In the genomic region with DNA sequence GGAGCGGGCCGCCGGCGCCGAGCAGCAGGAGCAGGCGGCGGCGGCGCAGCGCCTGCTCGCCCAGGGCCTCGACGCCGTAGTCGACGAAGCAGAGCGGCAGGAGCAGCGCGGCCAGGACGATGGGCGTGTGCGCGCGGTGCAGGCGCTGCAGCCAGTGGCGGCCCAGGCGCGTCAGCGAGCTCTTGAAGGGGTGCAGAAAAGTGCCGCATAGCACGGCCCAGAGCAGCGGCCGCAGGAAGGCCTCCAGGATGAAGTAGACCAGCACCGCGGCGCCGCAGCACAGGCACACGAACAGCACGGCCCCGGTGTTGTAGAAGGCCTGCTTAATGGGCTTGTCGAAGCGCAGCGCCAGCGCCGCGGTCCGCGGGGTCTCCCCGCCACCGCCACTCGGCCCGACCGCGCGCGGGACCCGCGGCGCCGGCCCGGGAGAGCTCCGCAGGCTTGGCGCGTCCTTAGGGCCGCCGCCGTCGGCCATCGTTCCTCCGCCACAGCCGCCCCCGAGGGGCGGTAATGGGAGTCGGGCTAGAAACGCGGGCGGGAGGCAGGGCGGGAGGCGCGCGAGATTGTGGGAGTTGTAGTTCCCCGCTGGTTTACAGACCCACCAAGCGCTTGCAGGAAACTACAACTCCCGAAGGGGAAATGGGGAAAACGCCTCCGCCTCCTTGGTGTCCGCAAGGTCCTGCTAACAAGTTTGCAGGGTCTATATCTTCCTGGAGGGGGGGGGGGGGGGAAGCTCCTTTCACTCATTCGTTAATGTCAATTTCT, we compare ENCODE assay signal across 1 cellular context.
A peak's percentile ranks its signal among the peaks of the same experiment; 100 is the strongest.
TF ChIP-seq lines count a peak whose summit lies in the region.

A gene (minus strand): TSS at position 509 of the 765 bp plus-strand sequence. CDS start 34 bp downstream, at position 475.

TF ChIP-seq in K562, 482 proteins besides CTCF, POLR2A, EP300 and RAD21 (continued from another document and continues in another):
- TF ChIP-seq, protein P1, sequence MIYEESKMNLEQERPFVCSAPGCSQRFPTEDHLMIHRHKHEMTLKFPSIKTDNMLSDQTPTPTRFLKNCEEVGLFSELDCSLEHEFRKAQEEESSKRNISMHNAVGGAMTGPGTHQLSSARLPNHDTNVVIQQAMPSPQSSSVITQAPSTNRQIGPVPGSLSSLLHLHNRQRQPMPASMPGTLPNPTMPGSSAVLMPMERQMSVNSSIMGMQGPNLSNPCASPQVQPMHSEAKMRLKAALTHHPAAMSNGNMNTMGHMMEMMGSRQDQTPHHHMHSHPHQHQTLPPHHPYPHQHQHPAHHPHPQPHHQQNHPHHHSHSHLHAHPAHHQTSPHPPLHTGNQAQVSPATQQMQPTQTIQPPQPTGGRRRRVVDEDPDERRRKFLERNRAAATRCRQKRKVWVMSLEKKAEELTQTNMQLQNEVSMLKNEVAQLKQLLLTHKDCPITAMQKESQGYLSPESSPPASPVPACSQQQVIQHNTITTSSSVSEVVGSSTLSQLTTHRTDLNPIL (CRISPR knock-in tag; IDR thresholded peaks at IDR 0.05), result no peak
- TF ChIP-seq, protein P2, sequence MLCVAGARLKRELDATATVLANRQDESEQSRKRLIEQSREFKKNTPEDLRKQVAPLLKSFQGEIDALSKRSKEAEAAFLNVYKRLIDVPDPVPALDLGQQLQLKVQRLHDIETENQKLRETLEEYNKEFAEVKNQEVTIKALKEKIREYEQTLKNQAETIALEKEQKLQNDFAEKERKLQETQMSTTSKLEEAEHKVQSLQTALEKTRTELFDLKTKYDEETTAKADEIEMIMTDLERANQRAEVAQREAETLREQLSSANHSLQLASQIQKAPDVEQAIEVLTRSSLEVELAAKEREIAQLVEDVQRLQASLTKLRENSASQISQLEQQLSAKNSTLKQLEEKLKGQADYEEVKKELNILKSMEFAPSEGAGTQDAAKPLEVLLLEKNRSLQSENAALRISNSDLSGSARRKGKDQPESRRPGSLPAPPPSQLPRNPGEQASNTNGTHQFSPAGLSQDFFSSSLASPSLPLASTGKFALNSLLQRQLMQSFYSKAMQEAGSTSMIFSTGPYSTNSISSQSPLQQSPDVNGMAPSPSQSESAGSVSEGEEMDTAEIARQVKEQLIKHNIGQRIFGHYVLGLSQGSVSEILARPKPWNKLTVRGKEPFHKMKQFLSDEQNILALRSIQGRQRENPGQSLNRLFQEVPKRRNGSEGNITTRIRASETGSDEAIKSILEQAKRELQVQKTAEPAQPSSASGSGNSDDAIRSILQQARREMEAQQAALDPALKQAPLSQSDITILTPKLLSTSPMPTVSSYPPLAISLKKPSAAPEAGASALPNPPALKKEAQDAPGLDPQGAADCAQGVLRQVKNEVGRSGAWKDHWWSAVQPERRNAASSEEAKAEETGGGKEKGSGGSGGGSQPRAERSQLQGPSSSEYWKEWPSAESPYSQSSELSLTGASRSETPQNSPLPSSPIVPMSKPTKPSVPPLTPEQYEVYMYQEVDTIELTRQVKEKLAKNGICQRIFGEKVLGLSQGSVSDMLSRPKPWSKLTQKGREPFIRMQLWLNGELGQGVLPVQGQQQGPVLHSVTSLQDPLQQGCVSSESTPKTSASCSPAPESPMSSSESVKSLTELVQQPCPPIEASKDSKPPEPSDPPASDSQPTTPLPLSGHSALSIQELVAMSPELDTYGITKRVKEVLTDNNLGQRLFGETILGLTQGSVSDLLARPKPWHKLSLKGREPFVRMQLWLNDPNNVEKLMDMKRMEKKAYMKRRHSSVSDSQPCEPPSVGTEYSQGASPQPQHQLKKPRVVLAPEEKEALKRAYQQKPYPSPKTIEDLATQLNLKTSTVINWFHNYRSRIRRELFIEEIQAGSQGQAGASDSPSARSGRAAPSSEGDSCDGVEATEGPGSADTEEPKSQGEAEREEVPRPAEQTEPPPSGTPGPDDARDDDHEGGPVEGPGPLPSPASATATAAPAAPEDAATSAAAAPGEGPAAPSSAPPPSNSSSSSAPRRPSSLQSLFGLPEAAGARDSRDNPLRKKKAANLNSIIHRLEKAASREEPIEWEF (CRISPR knock-in tag; IDR thresholded peaks at IDR 0.05), result no peak
- TF ChIP-seq, protein P3, sequence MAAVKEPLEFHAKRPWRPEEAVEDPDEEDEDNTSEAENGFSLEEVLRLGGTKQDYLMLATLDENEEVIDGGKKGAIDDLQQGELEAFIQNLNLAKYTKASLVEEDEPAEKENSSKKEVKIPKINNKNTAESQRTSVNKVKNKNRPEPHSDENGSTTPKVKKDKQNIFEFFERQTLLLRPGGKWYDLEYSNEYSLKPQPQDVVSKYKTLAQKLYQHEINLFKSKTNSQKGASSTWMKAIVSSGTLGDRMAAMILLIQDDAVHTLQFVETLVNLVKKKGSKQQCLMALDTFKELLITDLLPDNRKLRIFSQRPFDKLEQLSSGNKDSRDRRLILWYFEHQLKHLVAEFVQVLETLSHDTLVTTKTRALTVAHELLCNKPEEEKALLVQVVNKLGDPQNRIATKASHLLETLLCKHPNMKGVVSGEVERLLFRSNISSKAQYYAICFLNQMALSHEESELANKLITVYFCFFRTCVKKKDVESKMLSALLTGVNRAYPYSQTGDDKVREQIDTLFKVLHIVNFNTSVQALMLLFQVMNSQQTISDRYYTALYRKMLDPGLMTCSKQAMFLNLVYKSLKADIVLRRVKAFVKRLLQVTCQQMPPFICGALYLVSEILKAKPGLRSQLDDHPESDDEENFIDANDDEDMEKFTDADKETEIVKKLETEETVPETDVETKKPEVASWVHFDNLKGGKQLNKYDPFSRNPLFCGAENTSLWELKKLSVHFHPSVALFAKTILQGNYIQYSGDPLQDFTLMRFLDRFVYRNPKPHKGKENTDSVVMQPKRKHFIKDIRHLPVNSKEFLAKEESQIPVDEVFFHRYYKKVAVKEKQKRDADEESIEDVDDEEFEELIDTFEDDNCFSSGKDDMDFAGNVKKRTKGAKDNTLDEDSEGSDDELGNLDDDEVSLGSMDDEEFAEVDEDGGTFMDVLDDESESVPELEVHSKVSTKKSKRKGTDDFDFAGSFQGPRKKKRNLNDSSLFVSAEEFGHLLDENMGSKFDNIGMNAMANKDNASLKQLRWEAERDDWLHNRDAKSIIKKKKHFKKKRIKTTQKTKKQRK (IDR thresholded peaks at IDR 0.05; ENCODE audit: borderline replicate concordance, low read depth, low read length), result no peak
- TF ChIP-seq, protein P4, sequence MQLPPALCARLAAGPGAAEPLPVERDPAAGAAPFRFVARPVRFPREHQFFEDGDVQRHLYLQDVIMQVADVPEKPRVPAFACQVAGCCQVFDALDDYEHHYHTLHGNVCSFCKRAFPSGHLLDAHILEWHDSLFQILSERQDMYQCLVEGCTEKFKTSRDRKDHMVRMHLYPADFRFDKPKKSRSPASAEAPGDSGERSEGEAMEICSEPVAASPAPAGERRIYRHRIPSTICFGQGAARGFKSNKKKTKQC (CRISPR knock-in tag; IDR thresholded peaks at IDR 0.05), result no peak; the same call in 1 of the 2 replicates
- peak; percentile 69; the same call in 1 of the 2 replicates for TF ChIP-seq TGIF2 (CRISPR knock-in tag; IDR thresholded peaks at IDR 0.05)
- TF ChIP-seq, protein P5, sequence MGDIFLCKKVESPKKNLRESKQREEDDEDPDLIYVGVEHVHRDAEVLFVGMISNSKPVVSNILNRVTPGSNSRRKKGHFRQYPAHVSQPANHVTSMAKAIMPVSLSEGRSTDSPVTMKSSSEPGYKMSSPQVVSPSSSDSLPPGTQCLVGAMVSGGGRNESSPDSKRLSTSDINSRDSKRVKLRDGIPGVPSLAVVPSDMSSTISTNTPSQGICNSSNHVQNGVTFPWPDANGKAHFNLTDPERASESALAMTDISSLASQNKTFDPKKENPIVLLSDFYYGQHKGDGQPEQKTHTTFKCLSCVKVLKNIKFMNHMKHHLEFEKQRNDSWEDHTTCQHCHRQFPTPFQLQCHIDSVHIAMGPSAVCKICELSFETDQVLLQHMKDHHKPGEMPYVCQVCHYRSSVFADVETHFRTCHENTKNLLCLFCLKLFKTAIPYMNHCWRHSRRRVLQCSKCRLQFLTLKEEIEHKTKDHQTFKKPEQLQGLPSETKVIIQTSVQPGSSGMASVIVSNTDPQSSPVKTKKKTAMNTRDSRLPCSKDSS (IDR thresholded peaks at IDR 0.05; ENCODE audit: low read depth, partially characterized antibody), result no peak
- TF ChIP-seq TCF7L2 (IDR thresholded peaks at IDR 0.05; ENCODE audit: low read depth, low read length), result no peak
- TF ChIP-seq PPARD (CRISPR knock-in tag; IDR thresholded peaks at IDR 0.05), result no peak
- peak; percentile 37 for TF ChIP-seq ZFP36 (IDR thresholded peaks at IDR 0.05; ENCODE audit: low read depth, low read length, partially characterized antibody)
- TF ChIP-seq ZNF668 (CRISPR knock-in tag; IDR thresholded peaks at IDR 0.05), result no peak
- TF ChIP-seq ZNF134 (CRISPR knock-in tag; conservative IDR thresholded peaks at IDR 0.05), result no peak
- TF ChIP-seq CBFA2T2 (conservative IDR thresholded peaks at IDR 0.05), result no peak
- peak; percentile 90 for TF ChIP-seq ZNF766 (CRISPR knock-in tag; conservative IDR thresholded peaks at IDR 0.05)
- TF ChIP-seq, protein P6, sequence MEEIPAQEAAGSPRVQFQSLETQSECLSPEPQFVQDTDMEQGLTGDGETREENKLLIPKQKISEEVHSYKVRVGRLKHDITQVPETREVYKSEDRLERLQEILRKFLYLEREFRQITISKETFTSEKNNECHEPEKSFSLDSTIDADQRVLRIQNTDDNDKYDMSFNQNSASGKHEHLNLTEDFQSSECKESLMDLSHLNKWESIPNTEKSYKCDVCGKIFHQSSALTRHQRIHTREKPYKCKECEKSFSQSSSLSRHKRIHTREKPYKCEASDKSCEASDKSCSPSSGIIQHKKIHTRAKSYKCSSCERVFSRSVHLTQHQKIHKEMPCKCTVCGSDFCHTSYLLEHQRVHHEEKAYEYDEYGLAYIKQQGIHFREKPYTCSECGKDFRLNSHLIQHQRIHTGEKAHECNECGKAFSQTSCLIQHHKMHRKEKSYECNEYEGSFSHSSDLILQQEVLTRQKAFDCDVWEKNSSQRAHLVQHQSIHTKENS (CRISPR knock-in tag; IDR thresholded peaks at IDR 0.05), result no peak
- TF ChIP-seq ZNF124 (CRISPR knock-in tag; IDR thresholded peaks at IDR 0.05), result no peak
- no peak for TF ChIP-seq TARDBP (IDR thresholded peaks at IDR 0.05)
- no peak for TF ChIP-seq HOXB6 (CRISPR knock-in tag; IDR thresholded peaks at IDR 0.05; ENCODE audit: borderline replicate concordance)
- no peak for TF ChIP-seq CHD2 (IDR thresholded peaks at IDR 0.05; ENCODE audit: low read depth, low read length)
- no peak for TF ChIP-seq ZNF551 (CRISPR knock-in tag; IDR thresholded peaks at IDR 0.05)
- TF ChIP-seq, protein P7, sequence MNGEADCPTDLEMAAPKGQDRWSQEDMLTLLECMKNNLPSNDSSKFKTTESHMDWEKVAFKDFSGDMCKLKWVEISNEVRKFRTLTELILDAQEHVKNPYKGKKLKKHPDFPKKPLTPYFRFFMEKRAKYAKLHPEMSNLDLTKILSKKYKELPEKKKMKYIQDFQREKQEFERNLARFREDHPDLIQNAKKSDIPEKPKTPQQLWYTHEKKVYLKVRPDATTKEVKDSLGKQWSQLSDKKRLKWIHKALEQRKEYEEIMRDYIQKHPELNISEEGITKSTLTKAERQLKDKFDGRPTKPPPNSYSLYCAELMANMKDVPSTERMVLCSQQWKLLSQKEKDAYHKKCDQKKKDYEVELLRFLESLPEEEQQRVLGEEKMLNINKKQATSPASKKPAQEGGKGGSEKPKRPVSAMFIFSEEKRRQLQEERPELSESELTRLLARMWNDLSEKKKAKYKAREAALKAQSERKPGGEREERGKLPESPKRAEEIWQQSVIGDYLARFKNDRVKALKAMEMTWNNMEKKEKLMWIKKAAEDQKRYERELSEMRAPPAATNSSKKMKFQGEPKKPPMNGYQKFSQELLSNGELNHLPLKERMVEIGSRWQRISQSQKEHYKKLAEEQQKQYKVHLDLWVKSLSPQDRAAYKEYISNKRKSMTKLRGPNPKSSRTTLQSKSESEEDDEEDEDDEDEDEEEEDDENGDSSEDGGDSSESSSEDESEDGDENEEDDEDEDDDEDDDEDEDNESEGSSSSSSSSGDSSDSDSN (IDR thresholded peaks at IDR 0.05; ENCODE audit: borderline replicate concordance in 1 of 2, low read depth in 2 of 2, low read length in 2 of 2), result peak; percentile 39 to 90; a peak in 2 of 4 replicates
- 0 out of 2 replicates have a peak, but pooled peaks have one; percentile 53 for TF ChIP-seq BACH1 (tag; IDR thresholded peaks at IDR 0.05)
- TF ChIP-seq, protein P8, sequence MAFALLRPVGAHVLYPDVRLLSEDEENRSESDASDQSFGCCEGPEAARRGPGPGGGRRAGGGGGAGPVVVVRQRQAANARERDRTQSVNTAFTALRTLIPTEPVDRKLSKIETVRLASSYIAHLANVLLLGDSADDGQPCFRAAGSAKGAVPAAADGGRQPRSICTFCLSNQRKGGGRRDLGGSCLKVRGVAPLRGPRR (CRISPR knock-in tag; IDR thresholded peaks at IDR 0.05), result no peak
- no peak for TF ChIP-seq PTRF (tag; IDR thresholded peaks at IDR 0.05)
- TF ChIP-seq ZNF121 (CRISPR knock-in tag; conservative IDR thresholded peaks at IDR 0.05), result no peak
- TF ChIP-seq CBFA2T3 (IDR thresholded peaks at IDR 0.05), result no peak
- TF ChIP-seq NCOR1 (IDR thresholded peaks at IDR 0.05), result no peak
- TF ChIP-seq PHTF2 (CRISPR knock-in tag; IDR thresholded peaks at IDR 0.05), result no peak
- TF ChIP-seq SRF (CRISPR knock-in tag; IDR thresholded peaks at IDR 0.05), result no peak
- TF ChIP-seq, protein P9, sequence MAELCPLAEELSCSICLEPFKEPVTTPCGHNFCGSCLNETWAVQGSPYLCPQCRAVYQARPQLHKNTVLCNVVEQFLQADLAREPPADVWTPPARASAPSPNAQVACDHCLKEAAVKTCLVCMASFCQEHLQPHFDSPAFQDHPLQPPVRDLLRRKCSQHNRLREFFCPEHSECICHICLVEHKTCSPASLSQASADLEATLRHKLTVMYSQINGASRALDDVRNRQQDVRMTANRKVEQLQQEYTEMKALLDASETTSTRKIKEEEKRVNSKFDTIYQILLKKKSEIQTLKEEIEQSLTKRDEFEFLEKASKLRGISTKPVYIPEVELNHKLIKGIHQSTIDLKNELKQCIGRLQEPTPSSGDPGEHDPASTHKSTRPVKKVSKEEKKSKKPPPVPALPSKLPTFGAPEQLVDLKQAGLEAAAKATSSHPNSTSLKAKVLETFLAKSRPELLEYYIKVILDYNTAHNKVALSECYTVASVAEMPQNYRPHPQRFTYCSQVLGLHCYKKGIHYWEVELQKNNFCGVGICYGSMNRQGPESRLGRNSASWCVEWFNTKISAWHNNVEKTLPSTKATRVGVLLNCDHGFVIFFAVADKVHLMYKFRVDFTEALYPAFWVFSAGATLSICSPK (IDR thresholded peaks at IDR 0.05; ENCODE audit: borderline replicate concordance), result no peak
- no peak for TF ChIP-seq SMAD1 (IDR thresholded peaks at IDR 0.05; ENCODE audit: low read depth, low read length, partially characterized antibody)
- no peak for TF ChIP-seq POLR2AphosphoS2 (IDR thresholded peaks at IDR 0.05; ENCODE audit: low read length)
- TF ChIP-seq ASH1L (IDR thresholded peaks at IDR 0.05; ENCODE audit: borderline replicate concordance, low read depth, partially characterized antibody), result peak; percentile 51
- no peak for TF ChIP-seq SAFB2 (IDR thresholded peaks at IDR 0.05; ENCODE audit: borderline replicate concordance, low read depth, low read length, severe bottlenecking)
- peak; percentile 44; the same call in 1 of the 2 replicates for TF ChIP-seq ZKSCAN1 (IDR thresholded peaks at IDR 0.05; ENCODE audit: low read depth, low read length)
- TF ChIP-seq ZNF41 (CRISPR knock-in tag; conservative IDR thresholded peaks at IDR 0.05), result no peak
